In the genomic region with DNA sequence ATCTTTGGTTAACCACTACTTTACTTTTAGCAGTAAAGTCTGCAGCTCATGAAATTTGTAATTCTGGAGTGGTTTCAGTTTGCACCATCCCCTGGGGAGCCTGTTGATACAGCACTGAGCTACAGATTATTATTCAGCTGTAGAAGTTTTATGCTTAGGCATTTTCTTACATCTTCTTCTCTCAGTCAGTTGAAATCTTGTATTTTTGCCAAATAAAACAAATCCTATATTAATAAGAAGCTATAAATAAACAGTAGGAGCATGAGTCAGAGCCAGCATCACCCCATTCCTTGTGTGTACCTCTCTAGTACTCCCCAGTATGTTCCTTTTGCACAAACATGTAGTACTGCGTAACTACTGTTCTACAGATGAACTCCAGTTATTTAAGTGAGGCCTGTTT, we compare ENCODE assay signal across 1 cellular context.
TF ChIP-seq lines count a peak whose summit lies in the region.

No MANE protein-coding gene starts in this region.

TF ChIP-seq in GM23338, 12 proteins besides CTCF, POLR2A, EP300 and RAD21 (continued from another document):
- TF ChIP-seq ZNF462 (CRISPR knock-in tag; IDR thresholded peaks at IDR 0.05) (no peak), STAT1 (IDR thresholded peaks at IDR 0.05; ENCODE audit: unreplicated experiment) (no peak), REST (IDR thresholded peaks at IDR 0.05; ENCODE audit: unreplicated experiment) (no peak), ZNF331 (CRISPR knock-in tag; IDR thresholded peaks at IDR 0.05; ENCODE audit: low read depth) (no peak), POLR2AphosphoS5 (IDR thresholded peaks at IDR 0.05; ENCODE audit: low read depth) (no peak), EZH2phosphoT487 (IDR thresholded peaks at IDR 0.05; ENCODE audit: unreplicated experiment) (no peak)
